ENCODE assay signal across 14 cellular contexts in genomic region chr22:20419664-20419951, GRCh38. TPM values are rescaled to one million over a fixed set of nuclear protein-coding genes. Genes with fewer than 3 reads are reported as not detected.
DNase-seq lines count a peak whose midpoint lies in the region; ATAC-seq and TF ChIP-seq lines count a peak whose summit lies in the region.
"Had no signal": no experiment of that assay in that cellular context is flagged by ENCODE, and none has a peak within 500 bp of the region (broad histone marks: within the 10 kb centered on the region; RNA-seq: fewer than 3 reads in every experiment).

No MANE protein-coding gene starts in this region.

- CTCF ChIA-PET in activated CD8-positive, alpha-beta T cell treated with anti-CD3 and anti-CD28 coated beads for 36 hours (lab: Charles Lee): interaction anchor here (1.4 to 3.7 kb wide), 10 partner anchors 9 to 364 kb away, joined by 3 to 55 read pairs (median 10); no protein-coding TSS in a partner anchor

- H3K4me3 ChIP-seq in Peyer's patch (no peak overlapping the region), aorta (ENCODE audit: low read length in 2 of 2) (no peak overlapping the region)
- H3K4me3 ChIP-seq: A549 had no signal

- TF ChIP-seq POLR2A in Peyer's patch (IDR thresholded peaks at IDR 0.05): no peak

- POLR2A ChIA-PET in activated CD8-positive, alpha-beta T cell treated with anti-CD3 and anti-CD28 coated beads for 36 hours (lab: Charles Lee): interaction anchor here (1.0 to 1.4 kb wide), 3 partner anchors 19 to 45 kb away, joined by 3 to 4 read pairs (median 3); no protein-coding TSS in a partner anchor

- 91 to 94% methylated on average over 2 of the region's 2 CpGs for WGBS in aorta, 2 donors

- no peak overlapping the region for H3K27ac Mint-ChIP-seq in activated CD8-positive, alpha-beta T cell treated with anti-CD3 and anti-CD28 coated beads for 36 hours
- H3K27ac Mint-ChIP-seq: CD4-positive, alpha-beta T cell; H9 had no signal

- ATAC-seq in esophagus mucosa: peak; percentile 39
- no peak for ATAC-seq in sciatic nerve
- ATAC-seq in aorta (ENCODE audit: low FRiP score): no peak
- no peak for ATAC-seq in activated T-cell treated with anti-CD3 and anti-CD28 coated beads, Interleukin-2, amount 50 U/mL, for 4 hours
- no peak for ATAC-seq in activated CD8-positive, alpha-beta T cell treated with anti-CD3 and anti-CD28 coated beads for 36 hours
- ATAC-seq: A549 had no signal

- DNase-seq in Peyer's patch (peak in 2 of 3 donors; percentile 8 to 9), sciatic nerve (ENCODE audit: low spot score) (peak; percentile 23), aorta (peak; percentile 1 to 3)
- DNase-seq in stimulated activated CD4-positive, alpha-beta T cell treated with anti-CD3 and anti-CD28 coated beads, Interleukin-2, amount 100 ng/mL, for 24 hours: no peak
- no peak for DNase-seq in activated T-cell treated with anti-CD3 and anti-CD28 coated beads, Interleukin-2, amount 50 U/mL, for 4 hours
- no peak for DNase-seq in activated CD8-positive, alpha-beta T cell treated with anti-CD3 and anti-CD28 coated beads for 36 hours
- DNase-seq: AML-193; Caco-2; CD4-positive, alpha-beta T cell; H9 had no signal

- peaks cover 2% of the 10 kb centered on the region for H3K4me1 Mint-ChIP-seq in activated T-cell treated with anti-CD3 and anti-CD28 coated beads, Interleukin-2, amount 50 U/mL, for 4 hours (ENCODE audit: low read depth)
- H3K4me1 Mint-ChIP-seq in activated CD8-positive, alpha-beta T cell treated with anti-CD3 and anti-CD28 coated beads for 36 hours (ENCODE audit: low read depth): peaks cover 2% of the 10 kb centered on the region

- H3K4me1 ChIP-seq in Peyer's patch: peaks cover 0 to 14% (median 3%) of the 10 kb centered on the region in 4 donors
- H3K4me1 ChIP-seq in aorta (ENCODE audit: control insufficient read depth in 1 of 2, insufficient read depth in 2 of 2, low read length in 2 of 2): no peaks in the 10 kb centered on the region
- H3K4me1 ChIP-seq: A549, Caco-2 had no signal

- no peaks in the 10 kb centered on the region for H3K27me3 ChIP-seq in Peyer's patch
- H3K27me3 ChIP-seq in aorta (ENCODE audit: control insufficient read depth in 1 of 2, insufficient read depth in 2 of 2, low read length in 1 of 2): no peaks in the 10 kb centered on the region

- no peak for TF ChIP-seq CTCF in Peyer's patch (IDR thresholded peaks at IDR 0.05)
- no peak for TF ChIP-seq CTCF in activated CD8-positive, alpha-beta T cell treated with anti-CD3 and anti-CD28 coated beads for 36 hours (IDR thresholded peaks at IDR 0.05)

- H3K27ac ChIP-seq in Peyer's patch (no peak overlapping the region), aorta (ENCODE audit: low read depth in 1 of 2, low read length in 2 of 2) (no peak overlapping the region)
- H3K27ac ChIP-seq: 22Rv1, A549, C4-2B had no signal

- no peaks in the 10 kb centered on the region for H3K9me3 Mint-ChIP-seq in activated T-cell treated with anti-CD3 and anti-CD28 coated beads, Interleukin-2, amount 50 U/mL, for 4 hours
- H3K9me3 Mint-ChIP-seq in activated CD8-positive, alpha-beta T cell treated with anti-CD3 and anti-CD28 coated beads for 36 hours: no peaks in the 10 kb centered on the region
- H3K9me3 Mint-ChIP-seq: CD4-positive, alpha-beta T cell; H9 had no signal

- H3K4me3 Mint-ChIP-seq in activated T-cell treated with anti-CD3 and anti-CD28 coated beads, Interleukin-2, amount 50 U/mL, for 4 hours: no peak overlapping the region
- H3K4me3 Mint-ChIP-seq in activated CD8-positive, alpha-beta T cell treated with anti-CD3 and anti-CD28 coated beads for 36 hours: no peak overlapping the region
- H3K4me3 Mint-ChIP-seq: CD4-positive, alpha-beta T cell; H9 had no signal

- H3K9me3 ChIP-seq in Peyer's patch (no peaks in the 10 kb centered on the region), aorta (ENCODE audit: control insufficient read depth, low read length) (no peaks in the 10 kb centered on the region)
- H3K9me3 ChIP-seq: A549, Caco-2 had no signal

- peaks cover 12% of the 10 kb centered on the region for H3K27me3 Mint-ChIP-seq in activated T-cell treated with anti-CD3 and anti-CD28 coated beads, Interleukin-2, amount 50 U/mL, for 4 hours (ENCODE audit: low read depth)
- peaks cover 3% of the 10 kb centered on the region for H3K27me3 Mint-ChIP-seq in activated CD8-positive, alpha-beta T cell treated with anti-CD3 and anti-CD28 coated beads for 36 hours

- no peaks in the 10 kb centered on the region for H3K36me3 Mint-ChIP-seq in activated T-cell treated with anti-CD3 and anti-CD28 coated beads, Interleukin-2, amount 50 U/mL, for 4 hours (ENCODE audit: insufficient read depth)
- no peaks in the 10 kb centered on the region for H3K36me3 Mint-ChIP-seq in activated CD8-positive, alpha-beta T cell treated with anti-CD3 and anti-CD28 coated beads for 36 hours (ENCODE audit: low read depth)

- intact Hi-C loops in sciatic nerve (cut with DNase I): no loop called here
- intact Hi-C loops in aorta (cut with DNase I): loop anchor here (2.0 to 10.0 kb wide), 2 partner anchors 77 to 275 kb away; no protein-coding TSS in a partner anchor
- intact Hi-C loops in activated CD8-positive, alpha-beta T cell treated with anti-CD3 and anti-CD28 coated beads for 36 hours (cut with micrococcal nuclease): no loop called here

- H3K36me3 ChIP-seq in Peyer's patch: no peaks in the 10 kb centered on the region
- no peaks in the 10 kb centered on the region for H3K36me3 ChIP-seq in aorta (ENCODE audit: control insufficient read depth in 1 of 2, insufficient read depth in 2 of 2, low read length in 1 of 2)

RNA-seq across cellular contexts. Expression of gene SCARF2, which starts 18.0 kb away (rescaled TPM):
- total RNA-seq in Peyer's patch (1 to 10 TPM; 3.5 to 8.3 (median 5.2) TPM), esophagus mucosa (0.48 TPM), sciatic nerve (30.6 TPM), aorta (10 to 100 TPM; 34.3 to 35.4 TPM)
- 10 to 100 TPM in 1 of 2 donors, 1 to 10 TPM in 1; 8.5 to 21.4 TPM for polyA plus RNA-seq in aorta
- total RNA-seq in activated T-cell treated with anti-CD3 and anti-CD28 coated beads, Interleukin-2, amount 50 U/mL, for 4 hours: under 1 TPM; 0.24 to 0.46 (median 0.37) TPM
- total RNA-seq in activated CD8-positive, alpha-beta T cell treated with anti-CD3 and anti-CD28 coated beads for 36 hours: under 1 TPM; 0.20 to 0.27 TPM

RNA-seq across cellular contexts. Expression of gene ZNF74, which starts 25.7 kb away (rescaled TPM):
- total RNA-seq in Peyer's patch (10 to 100 TPM in 2 of 4 donors, 1 to 10 TPM in 2; 2.1 to 12.0 (median 9.3) TPM), esophagus mucosa (4.6 TPM), sciatic nerve (10.8 TPM), aorta (10 to 100 TPM in 1 of 2 donors, 1 to 10 TPM in 1; 3.8 to 10.3 TPM)
- polyA plus RNA-seq in aorta: 1 to 10 TPM; 2.9 to 4.6 TPM
- total RNA-seq in activated T-cell treated with anti-CD3 and anti-CD28 coated beads, Interleukin-2, amount 50 U/mL, for 4 hours: 10 to 100 TPM; 16.4 to 21.1 (median 19.4) TPM
- 10 to 100 TPM; 11.8 to 13.4 TPM for total RNA-seq in activated CD8-positive, alpha-beta T cell treated with anti-CD3 and anti-CD28 coated beads for 36 hours

Comparison
In these comparisons a context has a peak if more than half of its experiments do, and no peak if none do; other contexts are left out.
1. DNase-seq: peak in Peyer's patch (2 of 3), sciatic nerve (single experiment) and aorta (2 of 2); none in stimulated activated CD4-positive, alpha-beta T cell treated with anti-CD3 and anti-CD28 coated beads, Interleukin-2, amount 100 ng/mL, for 24 hours (0 of 2), activated T-cell treated with anti-CD3 and anti-CD28 coated beads, Interleukin-2, amount 50 U/mL, for 4 hours (single experiment) and activated CD8-positive, alpha-beta T cell treated with anti-CD3 and anti-CD28 coated beads for 36 hours (single experiment).
2. intact Hi-C loops: an anchor here in aorta (2.0 to 10.0 kb wide); none called in sciatic nerve and activated CD8-positive, alpha-beta T cell treated with anti-CD3 and anti-CD28 coated beads for 36 hours.